19 cellular contexts compared by ENCODE assay signal in genomic region chr13:83216521-83217245, GRCh38.
A peak's percentile ranks its signal among the peaks of the same experiment; 100 is the strongest.
DNase-seq lines count a peak whose midpoint lies in the region; ATAC-seq and TF ChIP-seq lines count a peak whose summit lies in the region.
"Had no signal": no experiment of that assay in that cellular context is flagged by ENCODE, and none has a peak within 500 bp of the region (broad histone marks: within the 10 kb centered on the region; RNA-seq: fewer than 3 reads in every experiment).

No MANE protein-coding gene starts in this region.

- no peaks in the 10 kb centered on the region for H3K79me2 ChIP-seq in ACC112 (ENCODE audit: control insufficient read depth, insufficient read depth, low read length, unreplicated experiment)
- no peaks in the 10 kb centered on the region for H3K79me2 ChIP-seq in GM23338 (replicated peaks; ENCODE audit: insufficient read depth)

- H3K4me1 ChIP-seq in ACC112 (ENCODE audit: control insufficient read depth, insufficient read depth, low read length, unreplicated experiment) (peaks cover 33% of the 10 kb centered on the region), GM23338 (ENCODE audit: insufficient read depth) (peaks cover 20% of the 10 kb centered on the region)

- no peaks in the 10 kb centered on the region for H4K20me1 ChIP-seq in GM23338 (replicated peaks; ENCODE audit: insufficient read depth)

- H3F3A ChIP-seq in GM23338 (replicated peaks; ENCODE audit: low read depth) = no peaks in the 10 kb centered on the region

- no peaks in the 10 kb centered on the region; the same call in 1 of the 3 replicates for H3K36me3 Mint-ChIP-seq in GM23338 (ENCODE audit: low read depth)
- H3K36me3 Mint-ChIP-seq: CD4-positive, CD25-positive, alpha-beta regulatory T cell had no signal

- H3K9me2 ChIP-seq in GM23338 (ENCODE audit: insufficient read depth) = no peaks in the 10 kb centered on the region

- no peak overlapping the region for H3K4me3 Mint-ChIP-seq in GM23338
- H3K4me3 Mint-ChIP-seq: CD4-positive, CD25-positive, alpha-beta regulatory T cell had no signal

- TF ChIP-seq CTCF in GM23338 (conservative IDR thresholded peaks at IDR 0.05; ENCODE audit: low read depth in 2 of 2) = no peak

- H3K4me1 Mint-ChIP-seq in GM23338 = peaks cover 18% of the 10 kb centered on the region
- H3K4me1 Mint-ChIP-seq: CD4-positive, CD25-positive, alpha-beta regulatory T cell had no signal

- H3K4me3 ChIP-seq in ACC112 (ENCODE audit: low read depth, low read length) = no peak overlapping the region
- H3K4me3 ChIP-seq in GM23338 = no peak overlapping the region

- H2AFZ ChIP-seq in ACC112 (ENCODE audit: low read length, unreplicated experiment) (peak overlapping the region; percentile 9), GM23338 (no peak overlapping the region)

- peak; percentile 48 for ATAC-seq in GM23338
- ATAC-seq in GM19455 (IDR thresholded peaks at IDR 0.05; ENCODE audit: unreplicated experiment) = no peak
- ATAC-seq: Panc1 had no signal

- H3K27ac ChIP-seq in ACC112 (ENCODE audit: low read depth, low read length) = peak overlapping the region; percentile 59
- no peak overlapping the region for H3K27ac ChIP-seq in GM23338 (ENCODE audit: low read depth)

- peak overlapping the region; percentile 86 for H3K27ac Mint-ChIP-seq in GM23338
- H3K27ac Mint-ChIP-seq: CD4-positive, CD25-positive, alpha-beta regulatory T cell had no signal

- H3K4me2 ChIP-seq in GM23338 = peak overlapping the region; percentile 55

- DNase-seq in GM23338 (ENCODE audit: low spot score) (peak; percentile 11), NCI-H526 (lab: John Stamatoyannopoulos, UW) (peak; percentile 92 to 98), fibroblast of gingiva (ENCODE audit: low read depth) (peak; percentile 52), NCI-H524 (lab: John Stamatoyannopoulos, UW) (no peak), NCI-H2107 treated with DMSO at 0.1 percent for 48 hours (lab: John Stamatoyannopoulos, UW; ENCODE audit: unreplicated experiment) (no peak), NCI-H2227 treated with DMSO at 0.1 percent for 48 hours (lab: John Stamatoyannopoulos, UW) (no peak)
- DNase-seq: AML-193; Calu3; CD4-positive, CD25-positive, alpha-beta regulatory T cell; GDM1; GOT3; NCI-H1092 treated with DMSO at 0.1 percent for 48 hours; NCI-H1694; NCI-H2107; NCI-H82; Right ventricle myocardium superior had no signal

- no peaks in the 10 kb centered on the region; the same call in 1 of the 2 replicates for H3K36me3 ChIP-seq in ACC112 (ENCODE audit: insufficient read depth, low read length)
- H3K36me3 ChIP-seq in GM23338 (ENCODE audit: insufficient read depth) = no peaks in the 10 kb centered on the region

- no peaks in the 10 kb centered on the region for H3K27me3 ChIP-seq in ACC112 (ENCODE audit: insufficient read depth, low read length)
- H3K27me3 ChIP-seq in GM23338 (ENCODE audit: insufficient read depth) = no peaks in the 10 kb centered on the region

- 0 out of 3 replicates have a peak, but pooled peaks cover 1% of the 10 kb centered on the region for H3K9me3 Mint-ChIP-seq in GM23338

- H3K27me3 Mint-ChIP-seq in GM23338 (ENCODE audit: insufficient read depth, low read depth, poor library complexity) = no peaks in the 10 kb centered on the region
- H3K27me3 Mint-ChIP-seq: CD4-positive, CD25-positive, alpha-beta regulatory T cell had no signal

TF ChIP-seq in GM23338, 12 proteins besides CTCF, POLR2A, EP300 and RAD21 (continues in another document):
- TF ChIP-seq ZNF114 (CRISPR knock-in tag; IDR thresholded peaks at IDR 0.05) = no peak
- no peak for TF ChIP-seq EZH2phosphoT487 (IDR thresholded peaks at IDR 0.05; ENCODE audit: unreplicated experiment)
- TF ChIP-seq CREB1 (CRISPR knock-in tag; IDR thresholded peaks at IDR 0.05; ENCODE audit: low read depth) = no peak
- no peak for TF ChIP-seq NANOG (IDR thresholded peaks at IDR 0.05; ENCODE audit: borderline replicate concordance)
- no peak for TF ChIP-seq REST (IDR thresholded peaks at IDR 0.05; ENCODE audit: unreplicated experiment)
- TF ChIP-seq, protein P1, sequence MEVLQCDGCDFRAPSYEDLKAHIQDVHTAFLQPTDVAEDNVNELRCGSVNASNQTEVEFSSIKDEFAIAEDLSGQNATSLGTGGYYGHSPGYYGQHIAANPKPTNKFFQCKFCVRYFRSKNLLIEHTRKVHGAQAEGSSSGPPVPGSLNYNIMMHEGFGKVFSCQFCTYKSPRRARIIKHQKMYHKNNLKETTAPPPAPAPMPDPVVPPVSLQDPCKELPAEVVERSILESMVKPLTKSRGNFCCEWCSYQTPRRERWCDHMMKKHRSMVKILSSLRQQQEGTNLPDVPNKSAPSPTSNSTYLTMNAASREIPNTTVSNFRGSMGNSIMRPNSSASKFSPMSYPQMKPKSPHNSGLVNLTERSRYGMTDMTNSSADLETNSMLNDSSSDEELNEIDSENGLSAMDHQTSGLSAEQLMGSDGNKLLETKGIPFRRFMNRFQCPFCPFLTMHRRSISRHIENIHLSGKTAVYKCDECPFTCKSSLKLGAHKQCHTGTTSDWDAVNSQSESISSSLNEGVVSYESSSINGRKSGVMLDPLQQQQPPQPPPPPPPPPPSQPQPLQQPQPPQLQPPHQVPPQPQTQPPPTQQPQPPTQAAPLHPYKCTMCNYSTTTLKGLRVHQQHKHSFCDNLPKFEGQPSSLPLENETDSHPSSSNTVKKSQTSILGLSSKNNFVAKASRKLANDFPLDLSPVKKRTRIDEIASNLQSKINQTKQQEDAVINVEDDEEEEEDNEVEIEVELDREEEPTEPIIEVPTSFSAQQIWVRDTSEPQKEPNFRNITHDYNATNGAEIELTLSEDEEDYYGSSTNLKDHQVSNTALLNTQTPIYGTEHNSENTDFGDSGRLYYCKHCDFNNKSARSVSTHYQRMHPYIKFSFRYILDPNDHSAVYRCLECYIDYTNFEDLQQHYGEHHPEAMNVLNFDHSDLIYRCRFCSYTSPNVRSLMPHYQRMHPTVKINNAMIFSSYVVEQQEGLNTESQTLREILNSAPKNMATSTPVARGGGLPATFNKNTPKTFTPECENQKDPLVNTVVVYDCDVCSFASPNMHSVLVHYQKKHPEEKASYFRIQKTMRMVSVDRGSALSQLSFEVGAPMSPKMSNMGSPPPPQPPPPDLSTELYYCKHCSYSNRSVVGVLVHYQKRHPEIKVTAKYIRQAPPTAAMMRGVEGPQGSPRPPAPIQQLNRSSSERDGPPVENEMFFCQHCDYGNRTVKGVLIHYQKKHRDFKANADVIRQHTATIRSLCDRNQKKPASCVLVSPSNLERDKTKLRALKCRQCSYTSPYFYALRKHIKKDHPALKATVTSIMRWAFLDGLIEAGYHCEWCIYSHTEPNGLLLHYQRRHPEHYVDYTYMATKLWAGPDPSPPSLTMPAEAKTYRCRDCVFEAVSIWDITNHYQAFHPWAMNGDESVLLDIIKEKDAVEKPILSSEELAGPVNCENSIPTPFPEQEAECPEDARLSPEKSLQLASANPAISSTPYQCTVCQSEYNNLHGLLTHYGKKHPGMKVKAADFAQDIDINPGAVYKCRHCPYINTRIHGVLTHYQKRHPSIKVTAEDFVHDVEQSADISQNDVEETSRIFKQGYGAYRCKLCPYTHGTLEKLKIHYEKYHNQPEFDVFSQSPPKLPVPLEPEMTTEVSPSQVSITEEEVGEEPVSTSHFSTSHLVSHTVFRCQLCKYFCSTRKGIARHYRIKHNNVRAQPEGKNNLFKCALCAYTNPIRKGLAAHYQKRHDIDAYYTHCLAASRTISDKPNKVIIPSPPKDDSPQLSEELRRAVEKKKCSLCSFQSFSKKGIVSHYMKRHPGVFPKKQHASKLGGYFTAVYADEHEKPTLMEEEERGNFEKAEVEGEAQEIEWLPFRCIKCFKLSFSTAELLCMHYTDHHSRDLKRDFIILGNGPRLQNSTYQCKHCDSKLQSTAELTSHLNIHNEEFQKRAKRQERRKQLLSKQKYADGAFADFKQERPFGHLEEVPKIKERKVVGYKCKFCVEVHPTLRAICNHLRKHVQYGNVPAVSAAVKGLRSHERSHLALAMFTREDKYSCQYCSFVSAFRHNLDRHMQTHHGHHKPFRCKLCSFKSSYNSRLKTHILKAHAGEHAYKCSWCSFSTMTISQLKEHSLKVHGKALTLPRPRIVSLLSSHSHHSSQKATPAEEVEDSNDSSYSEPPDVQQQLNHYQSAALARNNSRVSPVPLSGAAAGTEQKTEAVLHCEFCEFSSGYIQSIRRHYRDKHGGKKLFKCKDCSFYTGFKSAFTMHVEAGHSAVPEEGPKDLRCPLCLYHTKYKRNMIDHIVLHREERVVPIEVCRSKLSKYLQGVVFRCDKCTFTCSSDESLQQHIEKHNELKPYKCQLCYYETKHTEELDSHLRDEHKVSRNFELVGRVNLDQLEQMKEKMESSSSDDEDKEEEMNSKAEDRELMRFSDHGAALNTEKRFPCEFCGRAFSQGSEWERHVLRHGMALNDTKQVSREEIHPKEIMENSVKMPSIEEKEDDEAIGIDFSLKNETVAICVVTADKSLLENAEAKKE (CRISPR knock-in tag; IDR thresholded peaks at IDR 0.05) = no peak
- TF ChIP-seq JUNB (IDR thresholded peaks at IDR 0.05; ENCODE audit: unreplicated experiment) = no peak

Comparison
In these comparisons a context has a peak if more than half of its experiments do, and no peak if none do; other contexts are left out.
1. DNase-seq: peak in GM23338 (single experiment), NCI-H526 (2 of 2) and fibroblast of gingiva (single experiment); none in NCI-H524 (0 of 2), NCI-H2107 treated with DMSO at 0.1 percent for 48 hours (single experiment) and NCI-H2227 treated with DMSO at 0.1 percent for 48 hours (single experiment).